Comparison of ENCODE assay signal across 16 cellular contexts in the genomic region with DNA sequence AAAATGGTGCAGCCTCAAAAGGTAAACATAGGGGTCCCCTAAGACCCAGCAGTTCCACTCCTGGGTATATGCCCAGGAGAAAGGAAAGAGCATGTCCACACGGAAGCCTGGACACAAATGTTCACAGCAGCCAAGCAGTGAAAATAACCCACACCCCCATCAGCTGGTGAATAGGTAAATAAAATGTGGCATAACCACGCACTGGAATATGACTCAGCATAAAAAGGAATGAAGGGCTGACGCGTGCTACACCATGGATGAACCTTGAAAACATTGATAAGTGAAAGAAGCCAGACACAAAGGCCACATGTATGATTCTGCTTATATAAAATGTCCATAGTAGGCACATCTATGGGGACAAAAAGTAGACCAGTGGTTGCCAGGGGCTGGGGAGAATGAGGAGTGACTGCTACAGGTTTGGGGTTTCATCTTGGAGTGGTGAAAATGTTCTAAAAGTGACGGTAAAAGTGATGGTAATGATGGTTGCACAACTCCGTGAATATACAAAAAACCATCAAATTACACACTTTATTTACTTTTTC. TPM values are rescaled to one million over a fixed set of nuclear protein-coding genes. Genes with fewer than 3 reads are reported as not detected.
DNase-seq lines count a peak whose midpoint lies in the region; ATAC-seq and TF ChIP-seq lines count a peak whose summit lies in the region.
"Had no signal": no experiment of that assay in that cellular context is flagged by ENCODE, and none has a peak within 500 bp of the region (broad histone marks: within the 10 kb centered on the region; RNA-seq: fewer than 3 reads in every experiment).

No MANE protein-coding gene starts in this region.

- no peak for DNase-seq in CD8-positive, alpha-beta memory T cell
- DNase-seq in KBM-7 (peak; percentile 42), mammary epithelial cell (peak; percentile 39), mucosa of descending colon (peak in 1 of 3 donors; percentile 44), nucleus accumbens (lab: John Stamatoyannopoulos, UW) (no peak)
- no peak for DNase-seq in activated CD8-positive, alpha-beta memory T cell treated with anti-CD3 and anti-CD28 coated beads, Interleukin-2, amount 50 U/mL, for 48 hours
- DNase-seq: activated gamma-delta T cell, colonic mucosa, DMS 273 treated with DMSO at 0.1 percent for 48 hours, left lung, NCI-H1048, NCI-H69 had no signal

- no peaks in the 10 kb centered on the region for H3K4me1 ChIP-seq in CD8-positive, alpha-beta memory T cell (ENCODE audit: insufficient read depth, low read length)
- H3K4me1 ChIP-seq in mammary epithelial cell (ENCODE audit: insufficient read depth, low read length), result peaks cover 6% of the 10 kb centered on the region
- peaks cover 14% of the 10 kb centered on the region for H3K4me1 ChIP-seq in mucosa of descending colon (ENCODE audit: low read depth)

- no peak overlapping the region for H3K4me2 ChIP-seq in mammary epithelial cell (ENCODE audit: insufficient read depth, low read depth, low read length)
- H3K4me2 ChIP-seq: neural progenitor cell had no signal

- intact Hi-C loops in mammary epithelial cell (cut with micrococcal nuclease) (no loop called here), mucosa of descending colon (cut with DNase I, micrococcal nuclease) (no loop called here)

- no peak overlapping the region for H3K9ac ChIP-seq in mammary epithelial cell (ENCODE audit: insufficient read depth, low read length)
- H3K9ac ChIP-seq: neural progenitor cell had no signal

- in situ Hi-C loops in KBM-7 (cut with MboI; ENCODE audit: low pct_unique_long_range_greater_than_20kb, low sequenced_read_pairs), result no loop called here
- in situ Hi-C loops in mammary epithelial cell (cut with MboI; ENCODE audit: low sequenced_read_pairs in 2 of 2), result no loop called here

- H3K4me1 Mint-ChIP-seq in CD8-positive, alpha-beta memory T cell, result peaks cover 6 to 13% (median 11%) of the 10 kb centered on the region in 3 donors

- WGBS in mammary epithelial cell (ENCODE audit: low coverage, missing lambda C conversion rate), result 80% methylated on average over 6 of the region's 6 CpGs

- POLR2A ChIA-PET in CD8-positive, alpha-beta memory T cell (lab: Charles Lee), result no interaction called here

- H3K36me3 ChIP-seq in CD8-positive, alpha-beta memory T cell (ENCODE audit: insufficient read depth, low read length), result no peaks in the 10 kb centered on the region
- H3K36me3 ChIP-seq in mammary epithelial cell (ENCODE audit: insufficient read depth, low read length), result no peaks in the 10 kb centered on the region
- no peaks in the 10 kb centered on the region for H3K36me3 ChIP-seq in mucosa of descending colon (ENCODE audit: low read depth)
- H3K36me3 ChIP-seq: colonic mucosa, left lung, neural progenitor cell had no signal

- peaks cover 4% of the 10 kb centered on the region in 2 donors for H3K27me3 Mint-ChIP-seq in CD8-positive, alpha-beta memory T cell

- ATAC-seq in mucosa of descending colon (peak; percentile 19), HG03039 (IDR thresholded peaks at IDR 0.05; ENCODE audit: unreplicated experiment) (no peak), HG03135 (IDR thresholded peaks at IDR 0.05; ENCODE audit: unreplicated experiment) (no peak)
- ATAC-seq: left lung; stimulated activated effector memory CD8-positive, alpha-beta T cell treated with anti-CD3 and anti-CD28 coated beads, Interleukin-12 subunit alpha, Interleukin-12 subunit beta, amount 100 ng/mL, for 72 hours had no signal

- dilution Hi-C loops in mammary epithelial cell (cut with HindIII; ENCODE audit: low sequenced_read_pairs), result loop anchor here (5.0 kb wide), 2 partner anchors 50 to 80 kb away; no protein-coding TSS in a partner anchor

- H3K36me3 Mint-ChIP-seq in CD8-positive, alpha-beta memory T cell, result peaks cover 0 to 2% (median 0%) of the 10 kb centered on the region in 3 donors
- H3K36me3 Mint-ChIP-seq: neural progenitor cell had no signal

- H3K9me3 ChIP-seq in CD8-positive, alpha-beta memory T cell (ENCODE audit: low read length), result no peaks in the 10 kb centered on the region
- no peaks in the 10 kb centered on the region for H3K9me3 ChIP-seq in mammary epithelial cell (replicated peaks; ENCODE audit: insufficient read depth, low read length)
- H3K9me3 ChIP-seq in mucosa of descending colon, result no peaks in the 10 kb centered on the region
- H3K9me3 ChIP-seq: colonic mucosa, left lung had no signal

- H3K27ac ChIP-seq in CD8-positive, alpha-beta memory T cell (ENCODE audit: low read depth, low read length), result peak overlapping the region; percentile 25
- no peak overlapping the region for H3K27ac ChIP-seq in mammary epithelial cell (ENCODE audit: insufficient read depth, low read depth, low read length)
- H3K27ac ChIP-seq: colonic mucosa, neural progenitor cell had no signal

- no TSS peak for BruUV-seq in mammary epithelial cell (replicated peaks; lab: Mats Ljungman, UMichigan)

- no peaks in the 10 kb centered on the region for H4K20me1 ChIP-seq in mammary epithelial cell (ENCODE audit: insufficient read depth, low read length)

- no peak overlapping the region for H3K4me3 Mint-ChIP-seq in CD8-positive, alpha-beta memory T cell
- H3K4me3 Mint-ChIP-seq: neural progenitor cell; stimulated activated effector memory CD8-positive, alpha-beta T cell treated with anti-CD3 and anti-CD28 coated beads, Interleukin-12 subunit alpha, Interleukin-12 subunit beta, amount 100 ng/mL, for 72 hours had no signal

- H3K4me3 ChIP-seq in CD8-positive, alpha-beta memory T cell (ENCODE audit: low read length), result no peak overlapping the region
- H3K4me3 ChIP-seq in mammary epithelial cell (replicated peaks in 1 of 3; ENCODE audit: insufficient read depth in 1 of 3, low read depth in 2 of 3, low read length in 3 of 3), result no peak overlapping the region
- H3K4me3 ChIP-seq in mucosa of descending colon, result no peak overlapping the region
- H3K4me3 ChIP-seq: colonic mucosa, left lung, neural progenitor cell had no signal

- no peaks in the 10 kb centered on the region for H3K27me3 ChIP-seq in CD8-positive, alpha-beta memory T cell (ENCODE audit: insufficient read depth, low read length, poor library complexity, severe bottlenecking)
- H3K27me3 ChIP-seq in mammary epithelial cell (ENCODE audit: insufficient read depth, low read length), result no peaks in the 10 kb centered on the region
- H3K27me3 ChIP-seq: colonic mucosa had no signal

- TF ChIP-seq CTCF in mammary epithelial cell (conservative IDR thresholded peaks at IDR 0.05 in 1 of 2, IDR thresholded peaks at IDR 0.05 in 1 of 2; ENCODE audit: extremely low read depth in 1 of 2, insufficient read depth in 1 of 2, low read depth in 1 of 2, low read length in 2 of 2) (no peak), mucosa of descending colon (IDR thresholded peaks at IDR 0.05) (no peak)

- no peaks in the 10 kb centered on the region for H3K9me3 Mint-ChIP-seq in CD8-positive, alpha-beta memory T cell
- H3K9me3 Mint-ChIP-seq: stimulated activated effector memory CD8-positive, alpha-beta T cell treated with anti-CD3 and anti-CD28 coated beads, Interleukin-12 subunit alpha, Interleukin-12 subunit beta, amount 100 ng/mL, for 72 hours had no signal

- H3K79me2 ChIP-seq in mammary epithelial cell (ENCODE audit: insufficient read depth, low read length), result peaks cover 13% of the 10 kb centered on the region

- H3K27ac Mint-ChIP-seq in CD8-positive, alpha-beta memory T cell, result peak overlapping the region in 1 of 8 donors; percentile 55
- H3K27ac Mint-ChIP-seq: stimulated activated effector memory CD8-positive, alpha-beta T cell treated with anti-CD3 and anti-CD28 coated beads, Interleukin-12 subunit alpha, Interleukin-12 subunit beta, amount 100 ng/mL, for 72 hours had no signal

- peak overlapping the region; percentile 13 for H2AFZ ChIP-seq in mammary epithelial cell (ENCODE audit: low read depth, low read length)
- H2AFZ ChIP-seq: neural progenitor cell had no signal

- CTCF ChIA-PET in CD8-positive, alpha-beta memory T cell (lab: Charles Lee), result interaction anchor here (1.3 kb wide), 1 partner anchor 26 kb away, joined by 3 read pairs; no protein-coding TSS in a partner anchor
- CTCF ChIA-PET in mammary epithelial cell (lab: Charles Lee; ENCODE audit: low non-redundant PET), result no interaction called here

RNA-seq across cellular contexts. Expression of gene SCARB1, which starts 3.8 kb away (rescaled TPM):
- 10 to 100 TPM; 20.4 to 21.6 TPM for total RNA-seq in CD8-positive, alpha-beta memory T cell
- 3.6 TPM for polyA plus RNA-seq in CD8-positive, alpha-beta memory T cell
- total RNA-seq in mammary epithelial cell (10 to 100 TPM; 44.8 to 60.9 TPM), mucosa of descending colon (10 to 100 TPM; 23.0 to 55.1 (median 31.2) TPM)
- 122 TPM for polyA plus RNA-seq in mammary epithelial cell
- polyA minus RNA-seq in mammary epithelial cell, result 117 TPM

RNA-seq across cellular contexts. Expression of gene UBC, which starts 47.0 kb away (rescaled TPM):
- total RNA-seq in CD8-positive, alpha-beta memory T cell, result 100 to 1,000 TPM; 839 to 849 TPM
- 1,913 TPM for polyA plus RNA-seq in CD8-positive, alpha-beta memory T cell
- total RNA-seq in mammary epithelial cell, result 1,000 to 10,000 TPM; 1,187 to 2,186 TPM
- 3,278 TPM for polyA plus RNA-seq in mammary epithelial cell
- polyA minus RNA-seq in mammary epithelial cell, result 2,197 TPM
- total RNA-seq in mucosa of descending colon, result 1,000 to 10,000 TPM; 1,242 to 1,563 (median 1,498) TPM

Comparison
In these comparisons a context has a peak if more than half of its experiments do, and no peak if none do; other contexts are left out.
1. DNase-seq: peak in KBM-7 (single experiment) and mammary epithelial cell (single experiment); none in CD8-positive, alpha-beta memory T cell (0 of 5), activated CD8-positive, alpha-beta memory T cell treated with anti-CD3 and anti-CD28 coated beads, Interleukin-2, amount 50 U/mL, for 48 hours (single experiment) and nucleus accumbens (0 of 56).